In the genomic region with DNA sequence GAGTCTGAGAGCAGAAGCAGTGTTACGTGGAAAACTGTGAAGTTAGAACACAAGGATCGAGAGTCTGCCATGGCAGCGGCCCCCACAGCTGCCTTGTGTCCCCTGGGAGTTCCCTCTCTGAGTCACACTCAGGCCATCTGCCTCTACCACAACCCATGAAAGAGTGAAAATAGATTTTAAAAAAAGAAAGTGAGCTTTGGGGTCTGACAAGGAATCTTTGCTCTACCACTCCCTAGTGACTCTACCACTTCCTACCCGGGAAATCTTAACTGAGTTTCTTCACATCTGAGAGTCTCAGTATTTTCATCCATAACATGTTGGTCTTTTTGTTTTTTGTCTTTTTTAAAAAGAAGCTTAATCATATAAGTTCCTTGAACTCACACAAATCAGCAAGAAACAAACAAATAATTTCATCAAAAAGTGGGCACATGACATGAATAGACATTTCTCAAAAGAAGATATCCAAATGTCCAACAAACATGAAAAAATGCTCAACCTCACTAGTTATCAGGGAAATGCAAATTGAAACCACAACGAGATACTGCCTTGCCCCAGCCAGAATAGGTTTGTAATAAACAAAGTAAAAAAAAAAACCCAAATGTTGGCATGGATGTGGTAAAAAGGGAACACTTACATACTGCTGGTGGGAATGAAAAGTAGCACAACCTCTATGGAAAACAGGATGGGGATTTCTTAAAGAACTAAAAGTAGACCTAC, we compare ENCODE assay signal across 10 cellular contexts. TPM values are rescaled to one million over a fixed set of nuclear protein-coding genes. Genes with fewer than 3 reads are reported as not detected.
DNase-seq lines count a peak whose midpoint lies in the region; ATAC-seq lines count a peak whose summit lies in the region.
"Had no signal": no experiment of that assay in that cellular context is flagged by ENCODE, and none has a peak within 500 bp of the region (broad histone marks: within the 10 kb centered on the region; RNA-seq: fewer than 3 reads in every experiment).

No MANE protein-coding gene starts in this region.

- no peaks in the 10 kb centered on the region for H3K36me3 ChIP-seq in CD4-positive, alpha-beta memory T cell (ENCODE audit: insufficient read depth, low read length)
- H3K36me3 ChIP-seq: upper lobe of left lung had no signal

- H3K36me3 Mint-ChIP-seq in CD4-positive, alpha-beta memory T cell = no peaks in the 10 kb centered on the region

- DNase-seq in NCI-H82 (lab: John Stamatoyannopoulos, UW) (peak; percentile 85), NCI-H82 treated with DMSO at 0.1 percent for 48 hours (lab: John Stamatoyannopoulos, UW; ENCODE audit: unreplicated experiment) (no peak), SK-N-DZ (ENCODE audit: low spot score) (peak; percentile 25), pons (ENCODE audit: low spot score) (peak; percentile 12), islet precursor cell (no peak), SW 1271 (lab: John Stamatoyannopoulos, UW) (no peak)
- no peak for DNase-seq in CD4-positive, alpha-beta memory T cell
- DNase-seq: upper lobe of left lung had no signal

- H3K9me3 Mint-ChIP-seq in CD4-positive, alpha-beta memory T cell = no peaks in the 10 kb centered on the region

- peak; percentile 92 for ATAC-seq in HG03039 (IDR thresholded peaks at IDR 0.05; ENCODE audit: unreplicated experiment)

- H3K4me1 ChIP-seq in CD4-positive, alpha-beta memory T cell (ENCODE audit: insufficient read depth, low read length) = no peaks in the 10 kb centered on the region
- H3K4me1 ChIP-seq: upper lobe of left lung had no signal

- no peak overlapping the region for H3K27ac ChIP-seq in CD4-positive, alpha-beta memory T cell (ENCODE audit: low read depth, low read length)

- H3K9me3 ChIP-seq in CD4-positive, alpha-beta memory T cell (ENCODE audit: control insufficient read depth in 1 of 2, low read length in 2 of 2) = no peaks in the 10 kb centered on the region
- H3K9me3 ChIP-seq: upper lobe of left lung had no signal

- no peaks in the 10 kb centered on the region for H3K4me1 Mint-ChIP-seq in CD4-positive, alpha-beta memory T cell

- H3K27me3 ChIP-seq in CD4-positive, alpha-beta memory T cell (ENCODE audit: insufficient read depth, low read length) = no peaks in the 10 kb centered on the region
- H3K27me3 ChIP-seq: upper lobe of left lung had no signal

- no peak overlapping the region for H3K4me3 Mint-ChIP-seq in CD4-positive, alpha-beta memory T cell

- no peak overlapping the region for H3K4me3 ChIP-seq in CD4-positive, alpha-beta memory T cell (ENCODE audit: low read length in 2 of 2)
- H3K4me3 ChIP-seq: upper lobe of left lung had no signal

- POLR2A ChIA-PET in CD4-positive, alpha-beta memory T cell (lab: Charles Lee; ENCODE audit: partially characterized antibody) = no interaction called here

- intact Hi-C loops in CD4-positive, alpha-beta memory T cell (cut with micrococcal nuclease) = no loop called here

- CTCF ChIA-PET in CD4-positive, alpha-beta memory T cell (lab: Charles Lee; ENCODE audit: partially characterized antibody) = no interaction called here

- no peak overlapping the region for H3K27ac Mint-ChIP-seq in CD4-positive, alpha-beta memory T cell

- peaks cover 5 to 22% of the 10 kb centered on the region in 2 donors for H3K27me3 Mint-ChIP-seq in CD4-positive, alpha-beta memory T cell

RNA-seq across cellular contexts. Expression of a gene that starts 2.4 kb away (rescaled TPM):
- not detected in 2 replicates for polyA plus RNA-seq in SK-N-DZ (2014; cell fraction: cytosol; rRNA removed)
- polyA plus RNA-seq in SK-N-DZ (2014; cell fraction: nucleus; rRNA removed) = not detected in 2 replicates
- not detected for total RNA-seq in CD4-positive, alpha-beta memory T cell
- not detected for polyA plus RNA-seq in CD4-positive, alpha-beta memory T cell
- total RNA-seq: T-helper 1 cell treated with Interleukin-12 subunit alpha and Interleukin-12 subunit beta and Interleukin-4 antibody, amounts not matched to agents 30 ng/mL and 1 ng/mL, for 36 hours; upper lobe of left lung had no signal

RNA-seq across cellular contexts. Expression of a gene that starts 60.0 kb away (rescaled TPM):
- polyA plus RNA-seq in SK-N-DZ (2014; cell fraction: cytosol; rRNA removed) = 16.0 and 30.4 TPM in 2 replicates
- polyA plus RNA-seq in SK-N-DZ (2014; cell fraction: nucleus; rRNA removed) = 50.3 and 61.7 TPM in 2 replicates
- total RNA-seq in CD4-positive, alpha-beta memory T cell = 1 to 10 TPM; 6.2 TPM
- polyA plus RNA-seq in CD4-positive, alpha-beta memory T cell = under 1 TPM; 0.22 to 0.65 TPM

Comparison
In these comparisons a context has a peak if more than half of its experiments do, and no peak if none do; other contexts are left out.
1. DNase-seq: peak in NCI-H82 (single experiment), SK-N-DZ (single experiment) and pons (single experiment); none in NCI-H82 treated with DMSO at 0.1 percent for 48 hours (single experiment), islet precursor cell (single experiment), SW 1271 (0 of 2) and CD4-positive, alpha-beta memory T cell (0 of 5).